In the genomic region with DNA sequence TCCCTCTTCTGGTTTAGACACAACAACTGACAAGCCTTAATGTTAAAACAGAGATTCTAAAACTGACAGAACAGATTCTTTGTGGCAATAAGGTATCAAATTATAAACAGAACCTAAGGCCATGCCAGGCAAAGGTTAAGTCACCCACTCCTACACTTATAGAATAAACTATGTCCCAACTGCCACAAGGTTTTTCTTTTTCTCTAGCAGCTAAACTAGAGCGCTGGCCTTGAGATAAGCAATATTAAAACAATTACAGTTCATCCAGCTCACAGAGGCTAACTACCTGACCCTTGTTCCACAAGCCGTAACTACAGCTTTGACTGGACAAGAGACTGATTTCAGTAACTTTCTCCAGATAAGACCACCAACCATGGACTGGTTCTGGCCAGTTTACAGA, we compare ENCODE assay signal across 22 cellular contexts.
"Had no signal": no experiment of that assay in that cellular context is flagged by ENCODE, and none has a peak within 500 bp of the region (broad histone marks: within the 10 kb centered on the region; RNA-seq: fewer than 3 reads in every experiment).

No MANE protein-coding gene starts in this region.

- H3K27me3 ChIP-seq: pancreas, suprapubic skin, upper lobe of left lung, vagina had no signal

- H3K4me3 ChIP-seq: left ventricle myocardium inferior, lung, pancreas, prostate gland, skin epidermis, suprapubic skin, transverse colon, upper lobe of left lung, vagina had no signal

- DNase-seq: hippocampal formation; kidney; left colon; left ventricle myocardium inferior; mesendoderm; naive thymus-derived CD8-positive, alpha-beta T cell; pancreas; retina; stimulated activated CD4-positive, alpha-beta T cell treated with anti-CD3 and anti-CD28 coated beads, Interleukin-12 subunit alpha, Interleukin-12 subunit beta, amount 100 ng/mL, for 4 hours; stimulated activated CD4-positive, alpha-beta T cell treated with anti-CD3 and anti-CD28 coated beads, Interleukin-15, amount 100 ng/mL, for 24 hours; stimulated activated CD4-positive, alpha-beta T cell treated with anti-CD3 and anti-CD28 coated beads, Interleukin-2, amount 100 ng/mL, for 24 hours; stimulated activated CD4-positive, alpha-beta T cell treated with anti-CD3 and anti-CD28 coated beads, Interleukin-4, amount 100 ng/mL, for 24 hours; stimulated activated naive CD4-positive, alpha-beta T cell; transverse colon; upper lobe of left lung had no signal

- FAIRE-seq: kidney, pancreas had no signal

- H3K27ac ChIP-seq: left ventricle myocardium inferior, pancreas, prostate gland, skin epidermis, suprapubic skin, transverse colon, upper lobe of left lung, vagina had no signal

- ATAC-seq: left colon; naive thymus-derived CD8-positive, alpha-beta T cell; sciatic nerve; stimulated activated effector memory CD8-positive, alpha-beta T cell treated with anti-CD3 and anti-CD28 coated beads, Interleukin-12 subunit alpha, Interleukin-12 subunit beta, amount 100 ng/mL, for 72 hours had no signal

- H3K9me3 ChIP-seq: left ventricle myocardium inferior, pancreas, prostate gland, suprapubic skin, transverse colon, upper lobe of left lung, vagina had no signal

- H3K4me1 ChIP-seq: pancreas, prostate gland, transverse colon, upper lobe of left lung, vagina had no signal

- H3K36me3 ChIP-seq: left ventricle myocardium inferior, pancreas, prostate gland, suprapubic skin, transverse colon, upper lobe of left lung, vagina had no signal
